1 cellular context compared by ENCODE assay signal in genomic region chr3:24305795-24306467, GRCh38.
TF ChIP-seq lines count a peak whose summit lies in the region.

No MANE protein-coding gene starts in this region.

TF ChIP-seq in K562, 482 proteins besides CTCF, POLR2A, EP300 and RAD21 (continued from another document and continues in another):
- TF ChIP-seq ZBTB40 (IDR thresholded peaks at IDR 0.05) (no peak), ZBTB40 (CRISPR knock-in tag; IDR thresholded peaks at IDR 0.05) (no peak), TCF7 (IDR thresholded peaks at IDR 0.05; ENCODE audit: borderline replicate concordance) (no peak), TCF15 (CRISPR knock-in tag; IDR thresholded peaks at IDR 0.05) (no peak), NR4A1 (CRISPR knock-in tag; IDR thresholded peaks at IDR 0.05) (no peak), NR4A1 (tag; IDR thresholded peaks at IDR 0.05) (no peak), NFATC3 (IDR thresholded peaks at IDR 0.05) (no peak), ZNF384 (IDR thresholded peaks at IDR 0.05; ENCODE audit: low read depth, low read length) (peak; percentile 63; the same call in 1 of the 2 replicates), THRB (CRISPR knock-in tag; conservative IDR thresholded peaks at IDR 0.05) (no peak), ZFP30 (CRISPR knock-in tag; IDR thresholded peaks at IDR 0.05; ENCODE audit: borderline replicate concordance) (no peak), MYNN (IDR thresholded peaks at IDR 0.05) (peak; percentile 100), MYNN (CRISPR knock-in tag; IDR thresholded peaks at IDR 0.05) (peak; percentile 83; the same call in 1 of the 2 replicates), REST (CRISPR knock-in tag; IDR thresholded peaks at IDR 0.05; ENCODE audit: low read depth) (no peak), SMARCA4 (IDR thresholded peaks at IDR 0.05) (peak; percentile 71), ZNF655 (CRISPR knock-in tag; IDR thresholded peaks at IDR 0.05) (no peak), CBFA2T2 (conservative IDR thresholded peaks at IDR 0.05) (peak; percentile 68), ZNF609 (CRISPR knock-in tag; IDR thresholded peaks at IDR 0.05; ENCODE audit: borderline replicate concordance) (no peak), TCF3 (CRISPR knock-in tag; IDR thresholded peaks at IDR 0.05) (peak; percentile 61), ZNF668 (CRISPR knock-in tag; IDR thresholded peaks at IDR 0.05) (no peak), EP400 (IDR thresholded peaks at IDR 0.05) (no peak), CBX5 (IDR thresholded peaks at IDR 0.05; ENCODE audit: borderline replicate concordance, low read depth) (no peak), ZNF12 (CRISPR knock-in tag; IDR thresholded peaks at IDR 0.05) (no peak), ZNF253 (CRISPR knock-in tag; conservative IDR thresholded peaks at IDR 0.05) (no peak), HDGF (IDR thresholded peaks at IDR 0.05) (no peak), SAP30 (IDR thresholded peaks at IDR 0.05; ENCODE audit: borderline replicate concordance, insufficient read depth, low read depth, low read length, poor library complexity, severe bottlenecking) (no peak), KAT2B (IDR thresholded peaks at IDR 0.05; ENCODE audit: low read depth, low read length) (no peak), PHTF2 (CRISPR knock-in tag; IDR thresholded peaks at IDR 0.05) (no peak), CUX1 (CRISPR knock-in tag; IDR thresholded peaks at IDR 0.05) (no peak), SAFB (IDR thresholded peaks at IDR 0.05; ENCODE audit: borderline replicate concordance, low read depth, low read length) (no peak), POLR2AphosphoS5 (IDR thresholded peaks at IDR 0.05; ENCODE audit: control insufficient read depth, insufficient read depth, low read depth, low read length) (0 out of 2 replicates have a peak, but pooled peaks have one; percentile 25), CREB1 (IDR thresholded peaks at IDR 0.05) (peak; percentile 14; the same call in 1 of the 2 replicates), CREB1 (CRISPR knock-in tag; IDR thresholded peaks at IDR 0.05) (no peak), TAL1 (IDR thresholded peaks at IDR 0.05) (peak; percentile 64)
